ENCODE assay signal across 8 cellular contexts in genomic region chr20:1119128-1119505, GRCh38. TPM values are rescaled to one million over a fixed set of nuclear protein-coding genes. Genes with fewer than 3 reads are reported as not detected.
DNase-seq lines count a peak whose midpoint lies in the region; ATAC-seq and TF ChIP-seq lines count a peak whose summit lies in the region.

No MANE protein-coding gene starts in this region.

- ATAC-seq in mucosa of descending colon (peak; percentile 4), GM18907 (IDR thresholded peaks at IDR 0.05; ENCODE audit: unreplicated experiment) (no peak), HG03378 (IDR thresholded peaks at IDR 0.05; ENCODE audit: unreplicated experiment) (no peak), GM19328 (IDR thresholded peaks at IDR 0.05; ENCODE audit: unreplicated experiment) (no peak)

- H3K9ac ChIP-seq in HUES6 (ENCODE audit: low read length) = peak overlapping the region; percentile 84

- H3K27ac ChIP-seq in ACC112 (ENCODE audit: low read depth, low read length) (no peak overlapping the region), HUES6 (ENCODE audit: low read depth, low read length) (peak overlapping the region; percentile 35; the same call in 1 of the 2 replicates)

- TF ChIP-seq CTCF in cardiac fibroblast (IDR thresholded peaks at IDR 0.05; ENCODE audit: low read depth, low read length) (no peak), mucosa of descending colon (IDR thresholded peaks at IDR 0.05) (no peak)

- H3K27me3 ChIP-seq in ACC112 (ENCODE audit: insufficient read depth, low read length) (no peaks in the 10 kb centered on the region), HUES6 (ENCODE audit: control insufficient read depth, insufficient read depth, low read length) (no peaks in the 10 kb centered on the region)

- H3K9me3 ChIP-seq in HUES6 (ENCODE audit: control insufficient read depth, insufficient read depth, low read depth, low read length) (no peaks in the 10 kb centered on the region), mucosa of descending colon (no peaks in the 10 kb centered on the region)

- peak overlapping the region; percentile 77 for H2AFZ ChIP-seq in ACC112 (ENCODE audit: low read length, unreplicated experiment)

- H3K4me3 ChIP-seq in ACC112 (ENCODE audit: low read depth, low read length) (peak overlapping the region; percentile 98), HUES6 (ENCODE audit: low read depth, low read length) (peak overlapping the region; percentile 96), cardiac fibroblast (replicated peaks in 1 of 2; ENCODE audit: low read depth in 2 of 2, low read length in 2 of 2) (peak overlapping the region; percentile 100), mucosa of descending colon (peak overlapping the region; percentile 99)

- DNase-seq in cardiac fibroblast (ENCODE audit: low read depth in 2 of 2) (no peak), mucosa of descending colon (peak in 1 of 3 donors; percentile 10), SW480 (ENCODE audit: low spot score) (no peak)

- H3K36me3 ChIP-seq in ACC112 (ENCODE audit: insufficient read depth, low read length) (no peaks in the 10 kb centered on the region), HUES6 (ENCODE audit: control insufficient read depth, insufficient read depth, low read length) (peaks cover 14% of the 10 kb centered on the region), mucosa of descending colon (ENCODE audit: low read depth) (no peaks in the 10 kb centered on the region)

- intact Hi-C loops in mucosa of descending colon (cut with DNase I, micrococcal nuclease) = no loop called here

- peaks cover 56% of the 10 kb centered on the region for H3K79me2 ChIP-seq in ACC112 (ENCODE audit: control insufficient read depth, insufficient read depth, low read length, unreplicated experiment)

- H3K4me1 ChIP-seq in ACC112 (ENCODE audit: control insufficient read depth, insufficient read depth, low read length, unreplicated experiment) = peaks cover 34% of the 10 kb centered on the region
- H3K4me1 ChIP-seq in HUES6 (ENCODE audit: control insufficient read depth, insufficient read depth, low read length) = peaks cover 9% of the 10 kb centered on the region; the same call in 1 of the 2 replicates
- peaks cover 41% of the 10 kb centered on the region for H3K4me1 ChIP-seq in mucosa of descending colon (ENCODE audit: low read depth)

RNA-seq across cellular contexts. Expression of gene PSMF1, which starts 0.7 kb away (rescaled TPM):
- total RNA-seq in mucosa of descending colon = 100 to 1,000 TPM; 113 to 118 (median 117) TPM
